In genomic region chr1:1616838-1617237, GRCh38 we compare ENCODE assay signal across 6 cellular contexts. TPM values are rescaled to one million over a fixed set of nuclear protein-coding genes. Genes with fewer than 3 reads are reported as not detected.
A peak's percentile ranks its signal among the peaks of the same experiment; 100 is the strongest.
DNase-seq lines count a peak whose midpoint lies in the region; ATAC-seq and TF ChIP-seq lines count a peak whose summit lies in the region.

No MANE protein-coding gene starts in this region.

- H3K9me3 ChIP-seq in upper lobe of left lung = no peaks in the 10 kb centered on the region

- H3K4me1 Mint-ChIP-seq in activated T-cell treated with anti-CD3 and anti-CD28 coated beads, Interleukin-2, amount 50 U/mL, for 4 hours (ENCODE audit: low read depth) = peaks cover 33% of the 10 kb centered on the region

- peaks cover 0 to 14% (median 6%) of the 10 kb centered on the region in 4 donors for H3K36me3 ChIP-seq in upper lobe of left lung

- H3K27me3 ChIP-seq in upper lobe of left lung = no peaks in the 10 kb centered on the region

- H3K9me3 Mint-ChIP-seq in activated T-cell treated with anti-CD3 and anti-CD28 coated beads, Interleukin-2, amount 50 U/mL, for 4 hours = no peaks in the 10 kb centered on the region

- TF ChIP-seq POLR2A in upper lobe of left lung (IDR thresholded peaks at IDR 0.05) = no peak

- no peak for TF ChIP-seq CTCF in upper lobe of left lung (IDR thresholded peaks at IDR 0.05)

- no peak for DNase-seq in activated T-cell treated with anti-CD3 and anti-CD28 coated beads, Interleukin-2, amount 50 U/mL, for 4 hours
- DNase-seq in activated T-cell treated with anti-CD3 and anti-CD28 coated beads for 4 hours (no peak), left ventricle myocardium superior (peak; percentile 45), upper lobe of left lung (peak in 1 of 2 donors; percentile 84), NCI-H526 (lab: John Stamatoyannopoulos, UW) (no peak)

- H3K27ac ChIP-seq in upper lobe of left lung = peak overlapping the region in 1 of 4 donors; percentile 100

- 86 to 94% methylated on average over 3 to 8 of the region's 19 CpGs for WGBS in upper lobe of left lung, 2 donors

- H3K27me3 Mint-ChIP-seq in activated T-cell treated with anti-CD3 and anti-CD28 coated beads, Interleukin-2, amount 50 U/mL, for 4 hours (ENCODE audit: low read depth) = no peaks in the 10 kb centered on the region

- peaks cover 24 to 50% (median 34%) of the 10 kb centered on the region in 4 donors for H3K4me1 ChIP-seq in upper lobe of left lung

- peak overlapping the region; percentile 82 for H3K4me3 Mint-ChIP-seq in activated T-cell treated with anti-CD3 and anti-CD28 coated beads, Interleukin-2, amount 50 U/mL, for 4 hours

- TF ChIP-seq EP300 in upper lobe of left lung (IDR thresholded peaks at IDR 0.05) = no peak

- peaks cover 3% of the 10 kb centered on the region for H3K36me3 Mint-ChIP-seq in activated T-cell treated with anti-CD3 and anti-CD28 coated beads, Interleukin-2, amount 50 U/mL, for 4 hours (ENCODE audit: insufficient read depth)

- peak overlapping the region in 3 of 4 donors; percentile 92 to 100 (median 99) for H3K4me3 ChIP-seq in upper lobe of left lung

- intact Hi-C loops in left ventricle myocardium superior (cut with micrococcal nuclease) = no loop called here

- no peak for ATAC-seq in activated T-cell treated with anti-CD3 and anti-CD28 coated beads, Interleukin-2, amount 50 U/mL, for 4 hours
- ATAC-seq in left ventricle myocardium superior = no peak
- no peak for ATAC-seq in upper lobe of left lung (ENCODE audit: low FRiP score in 2 of 2)
- ATAC-seq in GM21786 (IDR thresholded peaks at IDR 0.05; ENCODE audit: unreplicated experiment) = no peak

RNA-seq across cellular contexts. Expression of gene MIB2, which starts 1.5 kb away (rescaled TPM):
- 10 to 100 TPM; 37.4 to 40.3 (median 37.7) TPM for total RNA-seq in activated T-cell treated with anti-CD3 and anti-CD28 coated beads, Interleukin-2, amount 50 U/mL, for 4 hours
- total RNA-seq in left ventricle myocardium superior (131 TPM), upper lobe of left lung (100 to 1,000 TPM in 3 of 6 donors, 10 to 100 TPM in 3; 52.7 to 284 (median 84.7) TPM)

RNA-seq across cellular contexts. Expression of gene MMP23B, which starts 15.1 kb away (rescaled TPM):
- total RNA-seq in activated T-cell treated with anti-CD3 and anti-CD28 coated beads, Interleukin-2, amount 50 U/mL, for 4 hours = 1 to 10 TPM in 2 of 3 donors, under 1 TPM in 1; 0.98 to 1.3 (median 1.0) TPM
- total RNA-seq in left ventricle myocardium superior = 47.9 TPM
- total RNA-seq in upper lobe of left lung = 10 to 100 TPM in 5 of 6 donors, not detected in 1; 13.6 to 79.3 (median 33.0) TPM

RNA-seq across cellular contexts. Expression of gene FNDC10, which starts 16.9 kb away (rescaled TPM):
- 1 to 10 TPM; 3.0 to 4.8 (median 3.8) TPM for total RNA-seq in activated T-cell treated with anti-CD3 and anti-CD28 coated beads, Interleukin-2, amount 50 U/mL, for 4 hours
- total RNA-seq in left ventricle myocardium superior (3.6 TPM), upper lobe of left lung (10 to 100 TPM in 4 of 6 donors, 1 to 10 TPM in 2; 8.7 to 21.0 (median 12.4) TPM)

RNA-seq across cellular contexts. Expression of gene CDK11B, which starts 42.0 kb away (rescaled TPM):
- 10 to 100 TPM; 39.2 to 45.9 (median 43.0) TPM for total RNA-seq in activated T-cell treated with anti-CD3 and anti-CD28 coated beads, Interleukin-2, amount 50 U/mL, for 4 hours
- total RNA-seq in left ventricle myocardium superior = 26.1 TPM
- total RNA-seq in upper lobe of left lung = 10 to 100 TPM; 20.8 to 55.5 (median 24.9) TPM

RNA-seq across cellular contexts. Expression of gene SSU72, which starts 42.2 kb away (rescaled TPM):
- 100 to 1,000 TPM; 142 to 170 (median 148) TPM for total RNA-seq in activated T-cell treated with anti-CD3 and anti-CD28 coated beads, Interleukin-2, amount 50 U/mL, for 4 hours
- total RNA-seq in left ventricle myocardium superior = 118 TPM
- total RNA-seq in upper lobe of left lung = 100 to 1,000 TPM; 122 to 174 (median 146) TPM
